ENCODE assay signal across 12 cellular contexts in genomic region chr11:133930767-133931448, GRCh38. TPM values are rescaled to one million over a fixed set of nuclear protein-coding genes. Genes with fewer than 3 reads are reported as not detected.
DNase-seq lines count a peak whose midpoint lies in the region; ATAC-seq and TF ChIP-seq lines count a peak whose summit lies in the region.
"Had no signal": no experiment of that assay in that cellular context is flagged by ENCODE, and none has a peak within 500 bp of the region (broad histone marks: within the 10 kb centered on the region; RNA-seq: fewer than 3 reads in every experiment).

No MANE protein-coding gene starts in this region.

- H3K36me3 ChIP-seq in BE2C: peaks cover 79% of the 10 kb centered on the region
- no peaks in the 10 kb centered on the region for H3K36me3 ChIP-seq in mucosa of descending colon (ENCODE audit: low read depth)
- H3K36me3 ChIP-seq: pancreas had no signal

- CTCF ChIA-PET in HEK293T (lab: Yijun Ruan, JAX): interaction anchor here (0.5 to 1.0 kb wide), 2 partner anchors 12 to 1155 kb away, joined by 3 read pairs; no protein-coding TSS in a partner anchor

- TF ChIP-seq CTCF in BE2C (IDR thresholded peaks at IDR 0.05; ENCODE audit: low read depth, low read length) (peak; percentile 80), dorsolateral prefrontal cortex (IDR thresholded peaks at IDR 0.05 in 54 of 56, conservative IDR thresholded peaks at IDR 0.05 in 2 of 56; ENCODE audit: low read depth in 1 of 56, partially characterized antibody in 56 of 56) (peak in 44 of 56 donors; percentile 14 to 63 (median 34)), mucosa of descending colon (IDR thresholded peaks at IDR 0.05) (no peak)

- H3K4me3 ChIP-seq in BE2C (ENCODE audit: low read depth, low read length): no peak overlapping the region
- H3K4me3 ChIP-seq in dorsolateral prefrontal cortex: no peak overlapping the region
- H3K4me3 ChIP-seq in mucosa of descending colon: no peak overlapping the region
- H3K4me3 ChIP-seq: pancreas had no signal

- H3K4me1 ChIP-seq in BE2C (peaks cover 55% of the 10 kb centered on the region), mucosa of descending colon (ENCODE audit: low read depth) (peaks cover 6% of the 10 kb centered on the region)

- H3K27ac ChIP-seq in dorsolateral prefrontal cortex: peak overlapping the region in 11 of 59 donors; percentile 9 to 66 (median 32)
- H3K27ac ChIP-seq: pancreas had no signal

- POLR2A ChIA-PET in HEK293T (lab: Yijun Ruan, JAX): no interaction called here

- DNase-seq in BE2C (peak; percentile 85), HEK293T (ENCODE audit: extremely low spot score) (peak; percentile 74), dorsolateral prefrontal cortex (peak in 1 of 10 donors; percentile 63), mucosa of descending colon (peak in 1 of 3 donors; percentile 50), DMS79 (lab: John Stamatoyannopoulos, UW) (no peak)
- DNase-seq in activated T-cell treated with anti-CD3 and anti-CD28 coated beads, Interleukin-2, amount 50 U/mL, for 1 hour: no peak
- no peak for DNase-seq in central memory CD4-positive, alpha-beta T cell
- DNase-seq: activated T-cell treated with anti-CD3 and anti-CD28 coated beads, Interleukin-2, amount 50 U/mL, for 4 hours; DMS153; T-helper 17 cell had no signal

- no peaks in the 10 kb centered on the region for H3K27me3 ChIP-seq in BE2C
- H3K27me3 ChIP-seq in dorsolateral prefrontal cortex: peaks cover 0 to 10% (median 0%) of the 10 kb centered on the region in 45 donors
- H3K27me3 ChIP-seq: pancreas had no signal

- ATAC-seq in mucosa of descending colon (peak; percentile 42), HG02623 (IDR thresholded peaks at IDR 0.05; ENCODE audit: unreplicated experiment) (no peak)
- ATAC-seq: activated T-cell treated with anti-CD3 and anti-CD28 coated beads, Interleukin-2, amount 50 U/mL, for 4 hours; T-helper 17 cell had no signal

- intact Hi-C loops in dorsolateral prefrontal cortex (cut with DNase I) (loop anchor here (10.0 kb wide), 2 partner anchors 294 to 324 kb away; partner anchors contain the start of genes NCAPD3 (in 2 of the 2), VPS26B (in 2 of the 2), ACAD8 (in 1 of the 2) and THYN1 (in 1 of the 2)), mucosa of descending colon (cut with DNase I, micrococcal nuclease) (no loop called here)

- H3K9me3 ChIP-seq in BE2C (no peaks in the 10 kb centered on the region), mucosa of descending colon (no peaks in the 10 kb centered on the region)
- H3K9me3 ChIP-seq: pancreas had no signal

TF ChIP-seq in HEK293T, 16 proteins besides CTCF, POLR2A, EP300 and RAD21:
- TF ChIP-seq BHLHE40 (IDR thresholded peaks at IDR 0.05; ENCODE audit: borderline replicate concordance): no peak
- no peak for TF ChIP-seq ZNF384 (IDR thresholded peaks at IDR 0.05)
- TF ChIP-seq TARDBP (IDR thresholded peaks at IDR 0.05): no peak
- no peak for TF ChIP-seq SP1 (IDR thresholded peaks at IDR 0.05)
- no peak for TF ChIP-seq ELF4 (IDR thresholded peaks at IDR 0.05)
- TF ChIP-seq L3MBTL2 (conservative IDR thresholded peaks at IDR 0.05): no peak
- no peak for TF ChIP-seq CTBP1 (IDR thresholded peaks at IDR 0.05; ENCODE audit: borderline replicate concordance)
- TF ChIP-seq FOXA1 (IDR thresholded peaks at IDR 0.05): no peak
- TF ChIP-seq SUZ12 (IDR thresholded peaks at IDR 0.05): no peak
- no peak for TF ChIP-seq NFRKB (IDR thresholded peaks at IDR 0.05)
- TF ChIP-seq FOXM1 (IDR thresholded peaks at IDR 0.05; ENCODE audit: borderline replicate concordance): no peak
- no peak for TF ChIP-seq PKNOX1 (IDR thresholded peaks at IDR 0.05)

RNA-seq across cellular contexts. Expression of gene IGSF9B, which starts 25.9 kb away (rescaled TPM):
- 112 TPM for polyA plus RNA-seq in BE2C (2012; ENCODE audit: insufficient read depth, insufficient read length, low read depth)
- total RNA-seq in dorsolateral prefrontal cortex: 100 to 1,000 TPM in 25 of 120 experiments, 10 to 100 TPM in 95; 29.3 to 315 (median 85.3) TPM
- total RNA-seq in mucosa of descending colon: 10 to 100 TPM in 1 of 3 donors, 1 to 10 TPM in 2; 5.2 to 42.6 (median 5.8) TPM

Comparison
In these comparisons a context has a peak if more than half of its experiments do, and no peak if none do; other contexts are left out.
1. DNase-seq: peak in BE2C (single experiment) and HEK293T (single experiment); none in activated T-cell treated with anti-CD3 and anti-CD28 coated beads, Interleukin-2, amount 50 U/mL, for 1 hour (single experiment), central memory CD4-positive, alpha-beta T cell (single experiment) and DMS79 (single experiment).
2. intact Hi-C loops: an anchor here in dorsolateral prefrontal cortex (10.0 kb wide); none called in mucosa of descending colon.